Comparison of ENCODE assay signal across 9 cellular contexts in the genomic region with DNA sequence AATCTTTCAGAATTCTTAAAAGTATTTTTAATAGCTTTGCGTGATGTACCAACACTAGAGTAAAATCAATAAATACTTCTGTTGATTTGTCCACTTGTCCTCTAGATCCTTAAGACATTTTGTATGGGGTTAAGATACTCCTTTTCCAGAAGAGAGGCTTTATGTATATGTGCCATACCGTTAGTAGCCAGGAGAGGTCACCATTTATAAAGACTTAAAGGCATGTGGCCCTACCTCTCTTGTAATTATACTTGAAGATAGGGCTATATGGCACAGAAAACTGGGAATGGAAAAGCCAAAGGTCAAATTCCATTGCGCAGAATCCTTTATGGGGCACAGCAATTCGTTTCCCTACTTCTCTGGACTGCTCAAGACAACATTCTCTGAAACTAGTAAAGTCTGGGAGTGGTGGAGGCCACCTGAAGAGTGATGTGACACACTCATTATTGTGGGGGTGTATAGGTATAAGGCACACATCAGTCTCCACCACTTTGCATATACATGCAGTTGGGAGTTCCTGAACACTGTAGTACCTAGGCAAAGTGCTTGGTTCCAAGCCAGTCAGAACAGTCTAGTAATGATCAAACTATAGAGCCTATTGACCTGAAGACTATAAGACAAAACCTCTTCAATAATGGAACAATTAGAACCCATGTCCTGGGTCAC.
DNase-seq lines count a peak whose midpoint lies in the region; ATAC-seq, FAIRE-seq and TF ChIP-seq lines count a peak whose summit lies in the region.
"Had no signal": no experiment of that assay in that cellular context is flagged by ENCODE, and none has a peak within 500 bp of the region (broad histone marks: within the 10 kb centered on the region; RNA-seq: fewer than 3 reads in every experiment).

No MANE protein-coding gene starts in this region.

- H3K27ac ChIP-seq in thoracic aorta: no peak overlapping the region

- H3K9me3 ChIP-seq in thoracic aorta: no peaks in the 10 kb centered on the region

- no peaks in the 10 kb centered on the region for H3K4me1 ChIP-seq in thoracic aorta (ENCODE audit: control insufficient read depth in 1 of 2, low read depth in 2 of 2)

- FAIRE-seq in D721Med (lab: Jason Lieb, UNC): peak; percentile 93

- no peaks in the 10 kb centered on the region for H3K27me3 ChIP-seq in thoracic aorta (replicated peaks; ENCODE audit: insufficient read depth)

- no peak overlapping the region for H3K4me3 ChIP-seq in astrocyte of the spinal cord (ENCODE audit: low read depth, low read length)
- no peak overlapping the region for H3K4me3 ChIP-seq in thoracic aorta

- TF ChIP-seq CTCF in D721Med (IDR thresholded peaks at IDR 0.05; ENCODE audit: insufficient read depth, missing control alignments): peak; percentile 85
- peak; percentile 74 for TF ChIP-seq CTCF in astrocyte of the spinal cord (IDR thresholded peaks at IDR 0.05; ENCODE audit: low read depth, low read length)
- TF ChIP-seq CTCF in thoracic aorta (IDR thresholded peaks at IDR 0.05): peak; percentile 49

- DNase-seq in D721Med (ENCODE audit: insufficient read length, low spot score) (no peak), NCI-H510A (lab: John Stamatoyannopoulos, UW) (peak; percentile 6), astrocyte of the spinal cord (ENCODE audit: low read depth, low spot score) (peak; percentile 65), iris pigment epithelial cell (ENCODE audit: low read depth) (peak; percentile 59), thoracic aorta (ENCODE audit: low spot score) (no peak)
- DNase-seq in activated naive CD4-positive, alpha-beta T cell treated with anti-CD3 and anti-CD28 coated beads, Interleukin-2, amount 50 U/mL, for 16 hours: no peak
- DNase-seq: activated T-cell treated with anti-CD3 and anti-CD28 coated beads, Interleukin-2, amount 50 U/mL, for 4 hours had no signal

- in situ Hi-C loops in astrocyte of the spinal cord (cut with HindIII; ENCODE audit: low sequenced_read_pairs): no loop called here

- ATAC-seq in GM19043 (IDR thresholded peaks at IDR 0.05; ENCODE audit: low read depth, unreplicated experiment) (peak; percentile 39), HG03108 (IDR thresholded peaks at IDR 0.05; ENCODE audit: unreplicated experiment) (peak; percentile 43), thoracic aorta (ENCODE audit: insufficient number of reproducible peaks, low FRiP score, low read depth) (no peak)

- no peaks in the 10 kb centered on the region for H3K36me3 ChIP-seq in thoracic aorta

Comparison
In these comparisons a context has a peak if more than half of its experiments do, and no peak if none do; other contexts are left out.
1. DNase-seq: peak in NCI-H510A (single experiment), astrocyte of the spinal cord (single experiment) and iris pigment epithelial cell (single experiment); none in D721Med (single experiment), thoracic aorta (single experiment) and activated naive CD4-positive, alpha-beta T cell treated with anti-CD3 and anti-CD28 coated beads, Interleukin-2, amount 50 U/mL, for 16 hours (single experiment).
2. Peak in every context shown above with its lines, with median percentiles within 50 percentile points of each other: CTCF ChIP-seq.